Comparison of ENCODE assay signal across 15 cellular contexts in the genomic region with DNA sequence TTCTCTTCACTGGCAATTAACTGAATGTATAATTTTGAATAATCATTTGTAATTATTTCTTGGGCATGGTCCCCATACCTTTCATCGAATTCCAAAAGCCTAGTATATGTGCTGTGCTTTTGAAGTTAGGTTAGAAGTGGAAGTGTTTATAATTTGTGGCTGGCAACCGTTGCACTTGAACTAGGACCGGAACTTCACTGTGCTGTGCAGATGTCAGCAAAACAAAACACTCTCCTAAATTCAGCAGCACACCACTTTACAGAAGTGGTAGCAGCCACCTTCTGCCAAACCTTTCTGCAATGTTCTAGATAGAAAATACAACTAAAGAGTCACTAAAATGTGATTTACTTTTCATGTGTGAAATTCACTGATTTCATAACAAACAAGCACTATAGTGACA.
"Had no signal": no experiment of that assay in that cellular context is flagged by ENCODE, and none has a peak within 500 bp of the region (broad histone marks: within the 10 kb centered on the region; RNA-seq: fewer than 3 reads in every experiment).

No MANE protein-coding gene starts in this region.

- H3K27me3 ChIP-seq: body of pancreas, dorsolateral prefrontal cortex, hepatocyte, tibial artery had no signal

- H3K4me1 ChIP-seq: body of pancreas, tibial artery had no signal

- H3K4me3 ChIP-seq: body of pancreas, dorsolateral prefrontal cortex, hepatocyte, lung, tibial artery had no signal

- H3K27ac ChIP-seq: body of pancreas, dorsolateral prefrontal cortex, hepatocyte, tibial artery had no signal

- ATAC-seq: activated CD4-positive, alpha-beta T cell treated with anti-CD3 and anti-CD28 coated beads for 36 hours; activated CD8-positive, alpha-beta memory T cell treated with anti-CD3 and anti-CD28 coated beads, Interleukin-2, amount 10 ng/mL, durations not matched to agents 7 days and 5 days; body of pancreas; left colon; WTC11 had no signal

- H3K9me3 ChIP-seq: body of pancreas, tibial artery had no signal

- H2AFZ ChIP-seq: hepatocyte had no signal

- H3K36me3 ChIP-seq: tibial artery had no signal

- H3K4me2 ChIP-seq: hepatocyte had no signal

- H3K79me2 ChIP-seq: hepatocyte had no signal

- DNase-seq: activated CD4-positive, alpha-beta memory T cell treated with anti-CD3 and anti-CD28 coated beads for 36 hours; activated CD4-positive, alpha-beta T cell treated with anti-CD3 and anti-CD28 coated beads for 36 hours; activated CD8-positive, alpha-beta memory T cell treated with anti-CD3 and anti-CD28 coated beads, Interleukin-2, amount 10 ng/mL, durations not matched to agents 7 days and 5 days; activated naive CD4-positive, alpha-beta T cell; activated naive CD8-positive, alpha-beta T cell treated with anti-CD3 and anti-CD28 coated beads, Interleukin-2, amount 10 ng/mL, durations not matched to agents 7 days and 5 days; body of pancreas; caudate nucleus; dorsolateral prefrontal cortex; left colon; stimulated activated CD4-positive, alpha-beta T cell treated with anti-CD3 and anti-CD28 coated beads, Interleukin-2, amount 100 ng/mL, for 24 hours; stimulated activated naive CD4-positive, alpha-beta T cell treated with Interleukin-2 at 50 U/mL for 16 hours; tibial artery had no signal
